In genomic region chr14:28515571-28515970, GRCh38 we compare ENCODE assay signal across 16 cellular contexts.
A peak's percentile ranks its signal among the peaks of the same experiment; 100 is the strongest.
DNase-seq lines count a peak whose midpoint lies in the region; ATAC-seq and TF ChIP-seq lines count a peak whose summit lies in the region.
"Had no signal": no experiment of that assay in that cellular context is flagged by ENCODE, and none has a peak within 500 bp of the region (broad histone marks: within the 10 kb centered on the region; RNA-seq: fewer than 3 reads in every experiment).

No MANE protein-coding gene starts in this region.

- TF ChIP-seq CTCF in RWPE1 (conservative IDR thresholded peaks at IDR 0.05; ENCODE audit: low read depth) (no peak), choroid plexus epithelial cell (conservative IDR thresholded peaks at IDR 0.05; ENCODE audit: low read depth, low read length) (no peak), ovary (IDR thresholded peaks at IDR 0.05) (no peak)

- 75 to 81% (median 76%) methylated on average over 3 of the region's 3 CpGs for WGBS in ovary, 3 donors

- POLR2A ChIA-PET in RWPE1 (lab: Yijun Ruan, JAX; ENCODE audit: low non-redundant PET): no interaction called here

- no peak for TF ChIP-seq POLR2A in ovary (IDR thresholded peaks at IDR 0.05)

- no peaks in the 10 kb centered on the region for H3K27me3 ChIP-seq in ovary
- H3K27me3 ChIP-seq: colonic mucosa, esophagus muscularis mucosa, testis had no signal

- no peaks in the 10 kb centered on the region for H3K36me3 ChIP-seq in ovary
- H3K36me3 ChIP-seq: colonic mucosa, esophagus muscularis mucosa had no signal

- H3K4me1 ChIP-seq in ovary (ENCODE audit: insufficient read depth): no peaks in the 10 kb centered on the region
- H3K4me1 ChIP-seq: colonic mucosa, esophagus muscularis mucosa, testis had no signal

- intact Hi-C loops in head of caudate nucleus (cut with DNase I): no loop called here
- intact Hi-C loops in ovary (cut with DNase I): no loop called here

- no peak for ATAC-seq in GM19463 (IDR thresholded peaks at IDR 0.05; ENCODE audit: unreplicated experiment)
- ATAC-seq: naive thymus-derived CD4-positive, alpha-beta T cell; Right ventricle myocardium inferior had no signal

- H3K4me3 ChIP-seq in choroid plexus epithelial cell (ENCODE audit: low read depth, low read length) (no peak overlapping the region), ovary (no peak overlapping the region)
- H3K4me3 ChIP-seq: colonic mucosa, esophagus muscularis mucosa, testis had no signal

- H3K27ac ChIP-seq in RWPE1 (peak overlapping the region; percentile 69), ovary (no peak overlapping the region)
- H3K27ac ChIP-seq: colonic mucosa, esophagus muscularis mucosa, testis had no signal

- peak; percentile 17 for DNase-seq in GM04503 (ENCODE audit: low read depth)
- DNase-seq in RWPE1 (ENCODE audit: low spot score): peak; percentile 36
- peak; percentile 80 for DNase-seq in choroid plexus epithelial cell (ENCODE audit: low read depth)
- DNase-seq in glomerular visceral epithelial cell (ENCODE audit: extremely low spot score): peak; percentile 57
- DNase-seq in GDM1 (lab: John Stamatoyannopoulos, UW): no peak
- no peak for DNase-seq in head of caudate nucleus
- DNase-seq in ovary: no peak
- DNase-seq: activated CD4-positive, alpha-beta T cell treated with anti-CD3 and anti-CD28 coated beads for 48 hours; colonic mucosa; naive thymus-derived CD4-positive, alpha-beta T cell; NCI-H2029; NCI-H69; testis had no signal

- TF ChIP-seq EP300 in ovary (IDR thresholded peaks at IDR 0.05): no peak

- CTCF ChIA-PET in RWPE1 (lab: Yijun Ruan, JAX): no interaction called here

- H3K9me3 ChIP-seq in ovary: no peaks in the 10 kb centered on the region
- H3K9me3 ChIP-seq: colonic mucosa, testis had no signal

Comparison
In these comparisons a context has a peak if more than half of its experiments do, and no peak if none do; other contexts are left out.
1. DNase-seq: peak in GM04503 (single experiment), RWPE1 (single experiment), choroid plexus epithelial cell (single experiment) and glomerular visceral epithelial cell (single experiment); none in GDM1 (single experiment), head of caudate nucleus (0 of 42) and ovary (0 of 5).